21 cellular contexts compared by ENCODE assay signal in the genomic region with DNA sequence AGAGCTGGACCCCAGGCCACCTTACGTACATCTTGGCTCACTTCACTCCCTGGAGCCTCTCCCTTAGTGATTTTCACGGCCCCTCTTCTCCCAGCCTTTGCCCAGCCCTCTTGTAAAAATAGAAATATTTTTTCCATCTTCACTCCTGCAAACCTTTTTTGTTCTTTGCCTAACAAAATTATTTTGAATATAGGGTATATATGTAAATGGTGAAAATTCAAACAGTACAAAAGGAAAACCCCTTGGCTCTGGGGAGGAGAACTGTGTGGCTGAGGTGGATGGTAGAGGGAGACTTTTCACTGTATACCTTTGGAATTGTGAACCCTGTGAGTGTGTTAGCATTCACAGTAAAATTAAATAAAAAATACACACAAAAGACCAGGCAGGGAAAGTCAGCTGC. TPM values are rescaled to one million over a fixed set of nuclear protein-coding genes. Genes with fewer than 3 reads are reported as not detected.
DNase-seq lines count a peak whose midpoint lies in the region; ATAC-seq, FAIRE-seq and TF ChIP-seq lines count a peak whose summit lies in the region.
"Had no signal": no experiment of that assay in that cellular context is flagged by ENCODE, and none has a peak within 500 bp of the region (broad histone marks: within the 10 kb centered on the region; RNA-seq: fewer than 3 reads in every experiment).

No MANE protein-coding gene starts in this region.

- H3K9me2 ChIP-seq in neural cell (ENCODE audit: insufficient read depth, low read length), result no peaks in the 10 kb centered on the region

- H3K27me3 ChIP-seq in neural cell (ENCODE audit: insufficient read depth, low read depth, low read length), result peaks cover 78% of the 10 kb centered on the region
- H3K27me3 ChIP-seq in CD8-positive, alpha-beta memory T cell (ENCODE audit: insufficient read depth, low read length, poor library complexity, severe bottlenecking), result peaks cover 57% of the 10 kb centered on the region

- peaks cover 0 to 2% (median 0%) of the 10 kb centered on the region in 3 donors for H3K9me3 Mint-ChIP-seq in IgD-negative memory B cell
- peaks cover 0 to 2% (median 0%) of the 10 kb centered on the region in 5 donors for H3K9me3 Mint-ChIP-seq in CD8-positive, alpha-beta memory T cell

- peak overlapping the region; percentile 86 for H3K4me2 ChIP-seq in neural cell (ENCODE audit: low read length)
- H3K4me2 ChIP-seq: KMS-11 had no signal

- no peak for ATAC-seq in HG03457 (IDR thresholded peaks at IDR 0.05; ENCODE audit: unreplicated experiment)
- ATAC-seq: SK-N-SH treated with all-trans-retinoic acid at 6 μM for 48 hours had no signal

- TF ChIP-seq POLR2A in GM12891 (IDR thresholded peaks at IDR 0.05; ENCODE audit: low read depth, low read length), result no peak

- H3K27me3 Mint-ChIP-seq in IgD-negative memory B cell, result peaks cover 67% of the 10 kb centered on the region
- peaks cover 61 to 71% of the 10 kb centered on the region in 2 donors for H3K27me3 Mint-ChIP-seq in CD8-positive, alpha-beta memory T cell

- H3K9me3 ChIP-seq in neural cell (ENCODE audit: low read length), result no peaks in the 10 kb centered on the region
- H3K9me3 ChIP-seq in CD8-positive, alpha-beta memory T cell (ENCODE audit: low read length), result no peaks in the 10 kb centered on the region

- TF ChIP-seq CTCF in neural cell (IDR thresholded peaks at IDR 0.05; ENCODE audit: poor library complexity, severe bottlenecking), result no peak

- peak overlapping the region; percentile 81 for H3K9ac ChIP-seq in neural cell (ENCODE audit: low read length)
- H3K9ac ChIP-seq: BLaER1 treated with 17β-estradiol and CSF1 and Interleukin-3, amounts not matched to agents 10 nM and 100 nM; KMS-11 had no signal

- no peaks in the 10 kb centered on the region for H4K20me1 ChIP-seq in neural cell (ENCODE audit: insufficient read depth)

- CTCF ChIA-PET in CD8-positive, alpha-beta memory T cell (lab: Charles Lee), result interaction anchor here (1.8 to 2.3 kb wide), 2 partner anchors 11 to 60 kb away, joined by 4 to 12 read pairs; no protein-coding TSS in a partner anchor

- H3K4me3 ChIP-seq in neural cell (ENCODE audit: low read length), result peak overlapping the region; percentile 88
- H3K4me3 ChIP-seq in CD8-positive, alpha-beta memory T cell (ENCODE audit: low read length), result no peak overlapping the region
- H3K4me3 ChIP-seq: BLaER1 treated with 17β-estradiol and CSF1 and Interleukin-3, amounts not matched to agents 10 nM and 100 nM had no signal

- H3K27ac ChIP-seq in cingulate gyrus (ENCODE audit: low read depth, low read length) (peak overlapping the region; percentile 79), neural cell (ENCODE audit: low read length) (no peak overlapping the region)
- no peak overlapping the region for H3K27ac ChIP-seq in CD8-positive, alpha-beta memory T cell (ENCODE audit: low read depth, low read length)
- H3K27ac ChIP-seq: BLaER1 treated with 17β-estradiol and CSF1 and Interleukin-3, amounts not matched to agents 10 nM and 100 nM; KMS-11; RWPE1 had no signal

- peaks cover 97% of the 10 kb centered on the region for H3K79me2 ChIP-seq in neural cell (replicated peaks; ENCODE audit: insufficient read depth, low read length)

- H3K27ac Mint-ChIP-seq in IgD-negative memory B cell, result peak overlapping the region; percentile 8 to 47 (median 35)
- no peak overlapping the region for H3K27ac Mint-ChIP-seq in CD8-positive, alpha-beta memory T cell

- H3K36me3 Mint-ChIP-seq in IgD-negative memory B cell, result peaks cover 2% of the 10 kb centered on the region
- H3K36me3 Mint-ChIP-seq in CD8-positive, alpha-beta memory T cell, result no peaks in the 10 kb centered on the region
- H3K36me3 Mint-ChIP-seq: CD4-positive, alpha-beta memory T cell had no signal

- POLR2A ChIA-PET in CD8-positive, alpha-beta memory T cell (lab: Charles Lee), result no interaction called here

- no peak for TF ChIP-seq RAD21 in neural cell (conservative IDR thresholded peaks at IDR 0.05)

- H3K4me1 Mint-ChIP-seq in IgD-negative memory B cell, result peaks cover 10 to 12% (median 11%) of the 10 kb centered on the region in 3 donors
- H3K4me1 Mint-ChIP-seq in CD8-positive, alpha-beta memory T cell, result peaks cover 5 to 29% (median 17%) of the 10 kb centered on the region in 3 donors

- no peak for FAIRE-seq in GM12891 (lab: Jason Lieb, UNC)
- FAIRE-seq: G401.6, H54 had no signal

- no peak for TF ChIP-seq EP300 in neural cell (conservative IDR thresholded peaks at IDR 0.05; ENCODE audit: poor library complexity, severe bottlenecking)

- H2AFZ ChIP-seq in neural cell (ENCODE audit: low read depth, low read length), result no peak overlapping the region

- H3K4me3 Mint-ChIP-seq in IgD-negative memory B cell, result peak overlapping the region in 1 of 4 donors; percentile 14
- peak overlapping the region in 2 of 7 donors; percentile 3 to 51 for H3K4me3 Mint-ChIP-seq in CD8-positive, alpha-beta memory T cell

- no peaks in the 10 kb centered on the region for H3F3A ChIP-seq in neural cell (ENCODE audit: insufficient read depth, low read length, poor library complexity, severe bottlenecking)

- no peak for DNase-seq in GM12891 (ENCODE audit: insufficient read length, low spot score)
- no peak for DNase-seq in CD8-positive, alpha-beta memory T cell
- DNase-seq in cortex of kidney (lab: John Stamatoyannopoulos, UW), result no peak
- DNase-seq: ACHN; CD4-positive, alpha-beta memory T cell; NCI-H1092 treated with DMSO at 0.1 percent for 48 hours; NCI-H1436 treated with DMSO at 0.1 percent for 48 hours; NCI-H2029; NCI-H2227 treated with DMSO at 0.1 percent for 48 hours; NCI-H510A; SIG-M5 had no signal

- no peaks in the 10 kb centered on the region for H3K36me3 ChIP-seq in neural cell (ENCODE audit: insufficient read depth, low read length)
- H3K36me3 ChIP-seq in CD8-positive, alpha-beta memory T cell (ENCODE audit: insufficient read depth, low read length), result no peaks in the 10 kb centered on the region
- H3K36me3 ChIP-seq: BLaER1 treated with 17β-estradiol and CSF1 and Interleukin-3, amounts not matched to agents 10 nM and 100 nM had no signal

- H3K4me1 ChIP-seq in CD8-positive, alpha-beta memory T cell (ENCODE audit: insufficient read depth, low read length), result no peaks in the 10 kb centered on the region

TF ChIP-seq in neural cell, 6 proteins besides CTCF, POLR2A, EP300 and RAD21:
- TF ChIP-seq TAF1 (IDR thresholded peaks at IDR 0.05; ENCODE audit: low read depth), result peak; percentile 14
- TF ChIP-seq, protein P1, sequence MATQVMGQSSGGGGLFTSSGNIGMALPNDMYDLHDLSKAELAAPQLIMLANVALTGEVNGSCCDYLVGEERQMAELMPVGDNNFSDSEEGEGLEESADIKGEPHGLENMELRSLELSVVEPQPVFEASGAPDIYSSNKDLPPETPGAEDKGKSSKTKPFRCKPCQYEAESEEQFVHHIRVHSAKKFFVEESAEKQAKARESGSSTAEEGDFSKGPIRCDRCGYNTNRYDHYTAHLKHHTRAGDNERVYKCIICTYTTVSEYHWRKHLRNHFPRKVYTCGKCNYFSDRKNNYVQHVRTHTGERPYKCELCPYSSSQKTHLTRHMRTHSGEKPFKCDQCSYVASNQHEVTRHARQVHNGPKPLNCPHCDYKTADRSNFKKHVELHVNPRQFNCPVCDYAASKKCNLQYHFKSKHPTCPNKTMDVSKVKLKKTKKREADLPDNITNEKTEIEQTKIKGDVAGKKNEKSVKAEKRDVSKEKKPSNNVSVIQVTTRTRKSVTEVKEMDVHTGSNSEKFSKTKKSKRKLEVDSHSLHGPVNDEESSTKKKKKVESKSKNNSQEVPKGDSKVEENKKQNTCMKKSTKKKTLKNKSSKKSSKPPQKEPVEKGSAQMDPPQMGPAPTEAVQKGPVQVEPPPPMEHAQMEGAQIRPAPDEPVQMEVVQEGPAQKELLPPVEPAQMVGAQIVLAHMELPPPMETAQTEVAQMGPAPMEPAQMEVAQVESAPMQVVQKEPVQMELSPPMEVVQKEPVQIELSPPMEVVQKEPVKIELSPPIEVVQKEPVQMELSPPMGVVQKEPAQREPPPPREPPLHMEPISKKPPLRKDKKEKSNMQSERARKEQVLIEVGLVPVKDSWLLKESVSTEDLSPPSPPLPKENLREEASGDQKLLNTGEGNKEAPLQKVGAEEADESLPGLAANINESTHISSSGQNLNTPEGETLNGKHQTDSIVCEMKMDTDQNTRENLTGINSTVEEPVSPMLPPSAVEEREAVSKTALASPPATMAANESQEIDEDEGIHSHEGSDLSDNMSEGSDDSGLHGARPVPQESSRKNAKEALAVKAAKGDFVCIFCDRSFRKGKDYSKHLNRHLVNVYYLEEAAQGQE (IDR thresholded peaks at IDR 0.05; ENCODE audit: borderline replicate concordance), result no peak

TF ChIP-seq in GM12891, 5 proteins besides CTCF, POLR2A, EP300 and RAD21:
- TF ChIP-seq SPI1 (IDR thresholded peaks at IDR 0.05; ENCODE audit: low read depth, low read length) (no peak), POU2F2 (IDR thresholded peaks at IDR 0.05; ENCODE audit: low read depth, low read length) (no peak), TAF1 (IDR thresholded peaks at IDR 0.05; ENCODE audit: low read depth, low read length) (no peak), POLR2AphosphoS5 (IDR thresholded peaks at IDR 0.05; ENCODE audit: low read depth, low read length) (no peak), PAX5 (IDR thresholded peaks at IDR 0.05; ENCODE audit: insufficient read depth, low read length, severe bottlenecking) (no peak)

RNA-seq across cellular contexts. Expression of a gene that starts 34.9 kb away (rescaled TPM):
- polyA plus RNA-seq in IgD-negative memory B cell (46.5 TPM), neural cell (47.9 and 62.9 TPM in 2 replicates)
- polyA minus RNA-seq in neural cell, result 42.7 and 58.9 TPM in 2 replicates
- polyA plus RNA-seq in GM12891 (2012; ENCODE audit: low read depth, missing spikeins), result 35.2 TPM
- 100 to 1,000 TPM; 106 to 110 TPM for total RNA-seq in CD8-positive, alpha-beta memory T cell
- 56.0 TPM for polyA plus RNA-seq in CD8-positive, alpha-beta memory T cell

Comparison
In these comparisons a context has a peak if more than half of its experiments do, and no peak if none do; other contexts are left out.
1. H3K27ac Mint-ChIP-seq: peak in IgD-negative memory B cell (3 of 3); none in CD8-positive, alpha-beta memory T cell (0 of 8).